ENCODE assay signal across 8 cellular contexts in the genomic region with DNA sequence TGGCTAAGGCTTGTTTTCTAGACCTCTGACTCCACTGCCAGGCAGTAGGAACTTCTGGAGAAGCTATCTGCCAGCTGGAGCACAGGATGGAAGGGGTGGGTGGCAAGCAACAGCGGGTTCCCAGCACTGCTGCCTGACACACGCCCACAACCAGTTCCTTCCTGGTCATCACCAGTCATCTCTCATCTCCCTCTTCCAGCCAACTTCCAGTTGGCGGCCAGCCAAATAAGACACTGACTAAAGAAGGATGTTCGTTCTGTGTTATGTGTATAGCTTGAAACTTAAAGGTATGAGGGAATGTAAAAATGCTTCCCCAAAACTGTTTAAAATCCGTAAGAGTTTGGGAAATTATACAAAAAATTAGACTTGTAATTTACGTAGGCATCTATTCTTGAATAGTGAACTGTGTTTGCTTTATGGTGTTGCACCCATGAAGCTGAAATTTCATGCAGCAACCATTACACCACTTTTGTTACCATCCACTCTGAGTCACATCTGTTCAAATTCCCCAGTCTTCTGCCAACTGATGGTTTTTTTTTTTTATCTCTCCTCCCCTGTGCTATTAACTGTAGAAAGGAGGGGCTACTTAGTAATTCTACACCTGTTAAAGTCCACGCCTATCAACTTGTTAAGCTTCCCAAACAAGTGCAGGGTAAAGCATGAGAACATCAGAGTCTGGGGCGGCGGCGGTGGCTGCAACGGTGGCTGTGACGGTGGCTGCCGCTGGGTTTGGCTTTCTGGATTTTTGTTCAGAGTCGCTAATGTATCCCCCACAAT.
DNase-seq lines count a peak whose midpoint lies in the region; ATAC-seq lines count a peak whose summit lies in the region.

No MANE protein-coding gene starts in this region.

- peaks cover 2% of the 10 kb centered on the region for H3K27me3 Mint-ChIP-seq in activated CD4-positive, alpha-beta T cell treated with anti-CD3 and anti-CD28 coated beads for 36 hours
- H3K27me3 Mint-ChIP-seq in CD4-positive, alpha-beta memory T cell, result peaks cover 0 to 3% of the 10 kb centered on the region in 2 donors

- H3K4me1 Mint-ChIP-seq in activated CD4-positive, alpha-beta T cell treated with anti-CD3 and anti-CD28 coated beads for 36 hours, result no peaks in the 10 kb centered on the region
- no peaks in the 10 kb centered on the region for H3K4me1 Mint-ChIP-seq in CD4-positive, alpha-beta memory T cell

- no peaks in the 10 kb centered on the region for H3K9me3 Mint-ChIP-seq in activated CD4-positive, alpha-beta T cell treated with anti-CD3 and anti-CD28 coated beads for 36 hours (ENCODE audit: low read depth)
- peaks cover 0 to 1% (median 0%) of the 10 kb centered on the region in 8 donors for H3K9me3 Mint-ChIP-seq in CD4-positive, alpha-beta memory T cell

- CTCF ChIA-PET in activated CD4-positive, alpha-beta T cell treated with anti-CD3 and anti-CD28 coated beads for 36 hours (lab: Charles Lee), result interaction anchor here (0.6 to 1.0 kb wide), 2 partner anchors 33 to 287 kb away, joined by 4 read pairs; no protein-coding TSS in a partner anchor
- CTCF ChIA-PET in CD4-positive, alpha-beta memory T cell (lab: Charles Lee; ENCODE audit: partially characterized antibody), result no interaction called here

- DNase-seq in activated CD4-positive, alpha-beta T cell treated with anti-CD3 and anti-CD28 coated beads for 36 hours, result peak; percentile 13
- DNase-seq in activated CD4-positive, alpha-beta T cell treated with anti-CD3 and anti-CD28 coated beads for 48 hours, result no peak
- peak; percentile 36 for DNase-seq in NCI-H774 (lab: John Stamatoyannopoulos, UW)
- DNase-seq in epithelial cell of prostate (ENCODE audit: low read depth, low spot score), result peak; percentile 79
- DNase-seq in occipital lobe (lab: John Stamatoyannopoulos, UW), result peak; percentile 54
- no peak for DNase-seq in CD4-positive, alpha-beta memory T cell
- DNase-seq in effector CD8-positive, alpha-beta T cell (lab: John Stamatoyannopoulos, UW), result no peak
- DNase-seq in T1000 (lab: John Stamatoyannopoulos, UW), result no peak

- H3K27ac ChIP-seq in epithelial cell of prostate, result peak overlapping the region; percentile 81
- H3K27ac ChIP-seq in CD4-positive, alpha-beta memory T cell (ENCODE audit: low read depth, low read length), result no peak overlapping the region

- H3K4me3 ChIP-seq in CD4-positive, alpha-beta memory T cell (ENCODE audit: low read length in 2 of 2), result no peak overlapping the region

- H3K36me3 Mint-ChIP-seq in activated CD4-positive, alpha-beta T cell treated with anti-CD3 and anti-CD28 coated beads for 36 hours (ENCODE audit: low read depth), result no peaks in the 10 kb centered on the region
- H3K36me3 Mint-ChIP-seq in CD4-positive, alpha-beta memory T cell, result peaks cover 21 to 39% of the 10 kb centered on the region in 2 donors

- no peak for ATAC-seq in activated CD4-positive, alpha-beta T cell treated with anti-CD3 and anti-CD28 coated beads for 36 hours

- intact Hi-C loops in activated CD4-positive, alpha-beta T cell treated with anti-CD3 and anti-CD28 coated beads for 36 hours (cut with DNase I, micrococcal nuclease), result no loop called here
- intact Hi-C loops in CD4-positive, alpha-beta memory T cell (cut with micrococcal nuclease), result no loop called here

- no peaks in the 10 kb centered on the region for H3K9me3 ChIP-seq in CD4-positive, alpha-beta memory T cell (ENCODE audit: control insufficient read depth in 1 of 2, low read length in 2 of 2)

- no peak overlapping the region for H3K4me3 Mint-ChIP-seq in activated CD4-positive, alpha-beta T cell treated with anti-CD3 and anti-CD28 coated beads for 36 hours
- no peak overlapping the region for H3K4me3 Mint-ChIP-seq in CD4-positive, alpha-beta memory T cell

- no peak overlapping the region for H3K27ac Mint-ChIP-seq in activated CD4-positive, alpha-beta T cell treated with anti-CD3 and anti-CD28 coated beads for 36 hours
- H3K27ac Mint-ChIP-seq in CD4-positive, alpha-beta memory T cell, result no peak overlapping the region

- H3K4me1 ChIP-seq in CD4-positive, alpha-beta memory T cell (ENCODE audit: insufficient read depth, low read length), result no peaks in the 10 kb centered on the region

- H3K27me3 ChIP-seq in CD4-positive, alpha-beta memory T cell (ENCODE audit: insufficient read depth, low read length), result no peaks in the 10 kb centered on the region

- POLR2A ChIA-PET in activated CD4-positive, alpha-beta T cell treated with anti-CD3 and anti-CD28 coated beads for 36 hours (lab: Charles Lee), result no interaction called here
- POLR2A ChIA-PET in CD4-positive, alpha-beta memory T cell (lab: Charles Lee; ENCODE audit: partially characterized antibody), result no interaction called here

- H3K36me3 ChIP-seq in CD4-positive, alpha-beta memory T cell (ENCODE audit: insufficient read depth, low read length), result no peaks in the 10 kb centered on the region

Comparison
In these comparisons a context has a peak if more than half of its experiments do, and no peak if none do; other contexts are left out.
1. DNase-seq: peak in activated CD4-positive, alpha-beta T cell treated with anti-CD3 and anti-CD28 coated beads for 36 hours (single experiment), NCI-H774 (single experiment), epithelial cell of prostate (single experiment) and occipital lobe (single experiment); none in activated CD4-positive, alpha-beta T cell treated with anti-CD3 and anti-CD28 coated beads for 48 hours (single experiment), CD4-positive, alpha-beta memory T cell (0 of 5), effector CD8-positive, alpha-beta T cell (single experiment) and T1000 (single experiment).